28 cellular contexts compared by ENCODE assay signal in the genomic region with DNA sequence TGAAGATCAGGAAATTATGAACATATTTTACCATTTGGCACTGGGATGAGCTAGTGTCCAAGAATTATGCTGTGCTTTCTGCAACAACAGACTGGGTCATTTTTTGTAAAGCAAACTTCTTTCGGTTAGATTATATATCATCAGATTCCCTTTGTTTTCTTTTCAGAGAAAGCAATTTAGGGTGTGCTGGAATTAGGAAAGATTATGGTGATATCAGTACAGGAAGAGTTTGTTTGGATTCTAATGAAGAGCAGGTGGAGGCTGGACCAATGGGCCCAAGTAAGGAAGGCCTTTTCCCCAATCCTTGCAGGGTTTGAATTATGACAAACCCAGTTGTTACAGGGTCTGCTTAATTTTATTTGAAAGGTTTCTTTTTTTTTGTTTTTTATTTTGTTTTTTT.
"Had no signal": no experiment of that assay in that cellular context is flagged by ENCODE, and none has a peak within 500 bp of the region (broad histone marks: within the 10 kb centered on the region; RNA-seq: fewer than 3 reads in every experiment).

No MANE protein-coding gene starts in this region.

- H3K4me3 ChIP-seq: left lung, lung, neural progenitor cell, pancreas, prostate gland, skin epidermis, suprapubic skin, thoracic aorta, tibial artery, upper lobe of right lung had no signal

- H3K36me3 Mint-ChIP-seq: mesothelial cell of epicardium; naive B cell; natural killer cell treated with Interleukin-12 subunit alpha and Interleukin-12 subunit beta and Interleukin-15 and Interleukin-18, amount 100 ng/mL, for 72 hours; stimulated activated effector memory CD8-positive, alpha-beta T cell treated with anti-CD3 and anti-CD28 coated beads, Interleukin-12 subunit alpha, Interleukin-12 subunit beta, amount 100 ng/mL, for 72 hours had no signal

- H3K4me2 ChIP-seq: neural progenitor cell had no signal

- H3K4me3 Mint-ChIP-seq: mesothelial cell of epicardium; naive B cell; natural killer cell treated with Interleukin-12 subunit alpha and Interleukin-12 subunit beta and Interleukin-15 and Interleukin-18, amount 100 ng/mL, for 72 hours; neural progenitor cell; stimulated activated effector memory CD8-positive, alpha-beta T cell treated with anti-CD3 and anti-CD28 coated beads, Interleukin-12 subunit alpha, Interleukin-12 subunit beta, amount 100 ng/mL, for 72 hours; stimulated activated naive CD8-positive, alpha-beta T cell treated with anti-CD3 and anti-CD28 coated beads, Interleukin-15, Interleukin-2, amounts not matched to agents 100 ng/mL and 50 ng/mL, for 24 hours had no signal

- H3K27ac ChIP-seq: left lung, neural progenitor cell, pancreas, prostate gland, skin epidermis, suprapubic skin, thoracic aorta, tibial artery, upper lobe of right lung had no signal

- H3K4me1 ChIP-seq: neural progenitor cell, prostate gland, upper lobe of right lung had no signal

- H3K9me3 Mint-ChIP-seq: mesothelial cell of epicardium; naive B cell; natural killer cell treated with Interleukin-12 subunit alpha and Interleukin-12 subunit beta and Interleukin-15 and Interleukin-18, amount 100 ng/mL, for 72 hours; neural progenitor cell; stimulated activated effector memory CD8-positive, alpha-beta T cell treated with anti-CD3 and anti-CD28 coated beads, Interleukin-12 subunit alpha, Interleukin-12 subunit beta, amount 100 ng/mL, for 72 hours; stimulated activated naive CD8-positive, alpha-beta T cell treated with anti-CD3 and anti-CD28 coated beads, Interleukin-15, Interleukin-2, amounts not matched to agents 100 ng/mL and 50 ng/mL, for 24 hours had no signal

- H3K4me1 Mint-ChIP-seq: naive B cell; stimulated activated effector memory CD8-positive, alpha-beta T cell treated with anti-CD3 and anti-CD28 coated beads, Interleukin-12 subunit alpha, Interleukin-12 subunit beta, amount 100 ng/mL, for 72 hours had no signal

- H2AFZ ChIP-seq: neural progenitor cell had no signal

- ATAC-seq: left colon; left lung; natural killer cell treated with Interleukin-12 subunit alpha and Interleukin-12 subunit beta and Interleukin-15 and Interleukin-18, amount 100 ng/mL, for 72 hours; pancreas; right cardiac atrium; sciatic nerve; stimulated activated effector memory CD8-positive, alpha-beta T cell treated with anti-CD3 and anti-CD28 coated beads, Interleukin-12 subunit alpha, Interleukin-12 subunit beta, amount 100 ng/mL, for 72 hours; upper lobe of right lung had no signal

- H3K9me3 ChIP-seq: left lung, pancreas, prostate gland, suprapubic skin, thoracic aorta, tibial artery, upper lobe of right lung had no signal

- H3K36me3 ChIP-seq: left lung, neural progenitor cell, pancreas, prostate gland, suprapubic skin, thoracic aorta, tibial artery, upper lobe of right lung had no signal

- H3K27me3 ChIP-seq: left lung, neural progenitor cell, pancreas, suprapubic skin, tibial artery, upper lobe of right lung had no signal

- DNase-seq: hippocampal formation; left colon; left lung; mesendoderm; naive B cell; pancreas; posterior cingulate gyrus; retina; right cardiac atrium; stimulated activated CD4-positive, alpha-beta T cell treated with anti-CD3 and anti-CD28 coated beads, Interleukin-12 subunit alpha, Interleukin-12 subunit beta, amount 100 ng/mL, for 4 hours; stimulated activated CD4-positive, alpha-beta T cell treated with anti-CD3 and anti-CD28 coated beads, Interleukin-15, amount 100 ng/mL, for 24 hours; stimulated activated CD4-positive, alpha-beta T cell treated with anti-CD3 and anti-CD28 coated beads, Interleukin-2, amount 100 ng/mL, for 24 hours; stimulated activated CD4-positive, alpha-beta T cell treated with anti-CD3 and anti-CD28 coated beads, Interleukin-4, amount 100 ng/mL, for 1 hour; stimulated activated naive CD4-positive, alpha-beta T cell; tibial artery; trophoblast cell; upper lobe of right lung had no signal

- H3K9ac ChIP-seq: neural progenitor cell had no signal

- H3K27ac Mint-ChIP-seq: mesothelial cell of epicardium; natural killer cell treated with Interleukin-12 subunit alpha and Interleukin-12 subunit beta and Interleukin-15 and Interleukin-18, amount 100 ng/mL, for 72 hours; neural progenitor cell; stimulated activated effector memory CD8-positive, alpha-beta T cell treated with anti-CD3 and anti-CD28 coated beads, Interleukin-12 subunit alpha, Interleukin-12 subunit beta, amount 100 ng/mL, for 72 hours; stimulated activated naive CD8-positive, alpha-beta T cell treated with anti-CD3 and anti-CD28 coated beads, Interleukin-15, Interleukin-2, amounts not matched to agents 100 ng/mL and 50 ng/mL, for 24 hours had no signal
